8 cellular contexts compared by ENCODE assay signal in the genomic region with DNA sequence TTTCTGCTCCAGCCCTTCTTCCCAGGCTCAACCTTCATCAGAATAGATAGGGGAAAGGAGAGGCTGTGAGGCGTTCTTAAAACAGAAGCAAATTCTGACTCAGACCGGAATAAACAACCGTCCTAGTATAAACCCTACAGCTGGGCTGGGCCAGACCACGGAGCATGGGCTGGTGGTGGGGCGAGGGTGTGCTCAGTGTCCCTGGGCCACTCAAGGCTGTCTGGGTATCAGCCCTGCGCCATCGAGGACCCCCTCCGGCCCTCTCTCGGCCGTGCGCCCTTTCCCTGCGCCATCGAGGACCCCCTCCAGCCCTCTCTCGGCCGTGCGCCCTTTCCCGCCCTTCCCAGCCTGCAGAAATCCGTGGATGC. TPM values are rescaled to one million over a fixed set of nuclear protein-coding genes. Genes with fewer than 3 reads are reported as not detected.
DNase-seq lines count a peak whose midpoint lies in the region; ATAC-seq, FAIRE-seq and TF ChIP-seq lines count a peak whose summit lies in the region.

No MANE protein-coding gene starts in this region.

- H3K27ac ChIP-seq in OCI-LY1 (ENCODE audit: low read depth, low read length, poor library complexity, severe bottlenecking) (no peak overlapping the region), esophagus muscularis mucosa (replicated peaks in 1 of 4) (peak overlapping the region; percentile 74 to 82 (median 80)), neutrophil (no peak overlapping the region)

- H3K4me3 ChIP-seq in OCI-LY1 (ENCODE audit: low read depth, low read length, poor library complexity, severe bottlenecking) (peak overlapping the region; percentile 60), esophagus muscularis mucosa (peak overlapping the region; percentile 52 to 56 (median 54)), neutrophil (ENCODE audit: low read depth in 1 of 2, low read length in 1 of 2) (peak overlapping the region; percentile 57 to 59)

- TF ChIP-seq CTCF in OCI-LY1 (IDR thresholded peaks at IDR 0.05; ENCODE audit: low read length) (no peak), esophagus muscularis mucosa (IDR thresholded peaks at IDR 0.05) (no peak), neutrophil (IDR thresholded peaks at IDR 0.05) (no peak), D721Med (IDR thresholded peaks at IDR 0.05; ENCODE audit: insufficient read depth, missing control alignments) (no peak)

- 25% methylated on average over 8 of the region's 18 CpGs for WGBS in esophagus muscularis mucosa

- H3K9me2 ChIP-seq in OCI-LY1 (ENCODE audit: low read depth, low read length) = no peaks in the 10 kb centered on the region

- no peaks in the 10 kb centered on the region for H4K20me1 ChIP-seq in OCI-LY1 (ENCODE audit: insufficient read depth, low read length)

- H3K4me2 ChIP-seq in OCI-LY1 (ENCODE audit: low read length) = peak overlapping the region; percentile 67

- H3K9me3 ChIP-seq in OCI-LY1 (ENCODE audit: low read length) = no peaks in the 10 kb centered on the region
- H3K9me3 ChIP-seq in esophagus muscularis mucosa = no peaks in the 10 kb centered on the region
- H3K9me3 ChIP-seq in neutrophil = no peaks in the 10 kb centered on the region

- H3K27me3 ChIP-seq in OCI-LY1 (ENCODE audit: insufficient read depth, low read length) = no peaks in the 10 kb centered on the region
- no peaks in the 10 kb centered on the region for H3K27me3 ChIP-seq in esophagus muscularis mucosa
- peaks cover 5% of the 10 kb centered on the region for H3K27me3 ChIP-seq in neutrophil

- H3K9ac ChIP-seq in OCI-LY1 (ENCODE audit: low read length) = no peak overlapping the region

- H3K36me3 ChIP-seq in OCI-LY1 (ENCODE audit: insufficient read depth, low read length) (no peaks in the 10 kb centered on the region), esophagus muscularis mucosa (peaks cover 44 to 87% (median 82%) of the 10 kb centered on the region in 4 donors), neutrophil (no peaks in the 10 kb centered on the region)

- no peak overlapping the region for H2AFZ ChIP-seq in OCI-LY1 (ENCODE audit: low read length)

- H3F3A ChIP-seq in OCI-LY1 (ENCODE audit: insufficient read depth, low read length) = no peaks in the 10 kb centered on the region

- H3K4me1 ChIP-seq in OCI-LY1 (ENCODE audit: insufficient read depth, low read length, severe bottlenecking) (peaks cover 3% of the 10 kb centered on the region), esophagus muscularis mucosa (peaks cover 25 to 33% (median 28%) of the 10 kb centered on the region in 4 donors), neutrophil (ENCODE audit: control insufficient read depth in 1 of 2, insufficient read depth in 1 of 2, low read depth in 1 of 2, low read length in 1 of 2) (peaks cover 44 to 45% of the 10 kb centered on the region in 2 experiments)

- peak; percentile 68 for ATAC-seq in GM19025 (IDR thresholded peaks at IDR 0.05; ENCODE audit: low read depth, unreplicated experiment)

- intact Hi-C loops in esophagus muscularis mucosa (cut with DNase I) = loop anchor here (5.0 kb wide), 1 partner anchor 51 kb away; no protein-coding TSS in a partner anchor

- no peak for TF ChIP-seq EP300 in esophagus muscularis mucosa (IDR thresholded peaks at IDR 0.05)

- H3K79me2 ChIP-seq in OCI-LY1 (ENCODE audit: insufficient read depth, low read length) = no peaks in the 10 kb centered on the region

- DNase-seq in esophagus muscularis mucosa (ENCODE audit: extremely low spot score) (no peak), D721Med (ENCODE audit: insufficient read length, low spot score) (no peak), NCI-H2171 treated with DMSO at 0.1 percent for 48 hours (lab: John Stamatoyannopoulos, UW) (no peak), superior temporal gyrus (ENCODE audit: extremely low spot score) (no peak), NOMO-1 (lab: John Stamatoyannopoulos, UW; ENCODE audit: unreplicated experiment in 2 of 2) (no peak)

- FAIRE-seq in D721Med (lab: Jason Lieb, UNC) = no peak

- no peak for TF ChIP-seq POLR2A in esophagus muscularis mucosa (IDR thresholded peaks at IDR 0.05; ENCODE audit: low read depth)

RNA-seq across cellular contexts. Expression of a gene that starts 36.0 kb away (rescaled TPM):
- 100 to 1,000 TPM in 3 of 4 donors, 10 to 100 TPM in 1; 91.9 to 231 (median 161) TPM for total RNA-seq in esophagus muscularis mucosa

Comparison
In these comparisons a context has a peak if more than half of its experiments do, and no peak if none do; other contexts are left out.
1. H3K27ac ChIP-seq: peak in esophagus muscularis mucosa (4 of 4); none in OCI-LY1 (single experiment) and neutrophil (single experiment).
2. Peak in every context shown above with its lines, with median percentiles within 50 percentile points of each other: H3K4me3 ChIP-seq.